In the genomic region with DNA sequence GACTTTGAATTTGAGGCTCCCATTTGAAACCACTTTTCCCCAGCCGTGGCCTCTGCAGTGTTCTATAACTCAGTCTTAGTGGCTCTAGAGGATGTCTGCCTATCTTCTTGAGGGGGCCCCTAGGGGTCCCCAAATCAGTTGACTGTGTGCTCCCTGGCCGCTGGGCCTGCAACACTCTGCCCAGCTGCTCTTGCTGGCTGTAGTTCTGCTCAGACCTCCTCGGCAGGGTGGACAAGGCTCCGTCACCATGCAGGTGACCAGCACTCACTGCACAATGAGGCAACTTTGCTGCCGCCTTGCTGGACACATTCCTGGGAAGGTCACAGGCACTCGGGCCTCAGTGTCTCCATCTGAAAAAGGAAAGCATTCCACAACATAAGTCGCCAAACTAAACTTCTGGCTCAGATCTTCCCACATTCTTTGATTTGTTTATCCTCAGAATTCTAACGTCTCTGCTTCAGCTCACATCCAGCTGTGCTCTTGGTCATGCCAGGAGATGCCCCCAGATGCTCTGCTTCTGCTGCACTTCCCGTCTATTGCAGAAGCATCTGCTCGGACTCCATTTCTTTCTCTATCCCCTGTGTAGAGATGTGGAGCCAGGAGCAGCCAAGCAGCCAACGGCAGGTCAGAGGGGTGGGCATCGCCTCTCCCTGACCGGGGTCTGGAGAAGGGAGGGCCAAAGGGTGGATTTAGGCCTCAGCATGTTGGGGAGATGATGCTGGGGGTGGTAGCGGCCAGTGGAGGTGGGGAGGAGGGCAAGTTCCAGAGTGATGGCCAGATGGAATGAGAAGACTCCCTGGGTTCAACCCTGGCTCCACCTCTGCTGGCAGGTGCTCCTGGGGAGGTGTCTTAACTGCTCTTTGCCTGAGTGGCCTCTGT, we compare ENCODE assay signal across 17 cellular contexts.
"Had no signal": no experiment of that assay in that cellular context is flagged by ENCODE, and none has a peak within 500 bp of the region (broad histone marks: within the 10 kb centered on the region; RNA-seq: fewer than 3 reads in every experiment).

No MANE protein-coding gene starts in this region.

- H3K27ac ChIP-seq: left lung, parathyroid adenoma had no signal

- FAIRE-seq: colon, islet of Langerhans had no signal

- H3K27me3 Mint-ChIP-seq: T-cell had no signal

- H3K9me3 ChIP-seq: gastrocnemius medialis, left lung, mucosa of descending colon, SK-N-SH had no signal

- H3K36me3 ChIP-seq: gastrocnemius medialis had no signal

- ATAC-seq: activated CD4-positive, CD25-positive, alpha-beta regulatory T cell treated with anti-CD3 and anti-CD28 coated beads, Interleukin-2, amount 50 U/mL, for 24 hours; gastrocnemius medialis; left lung; mucosa of descending colon; naive thymus-derived CD4-positive, alpha-beta T cell; T-cell had no signal

- H3K4me1 ChIP-seq: gastrocnemius medialis, left lung, parathyroid adenoma had no signal

- H3K27ac Mint-ChIP-seq: activated naive CD4-positive, alpha-beta T cell treated with anti-CD3 and anti-CD28 coated beads for 36 hours; T-cell had no signal

- H3K4me3 ChIP-seq: gastrocnemius medialis, left lung, mucosa of descending colon had no signal

- H3K4me3 Mint-ChIP-seq: activated naive CD4-positive, alpha-beta T cell treated with anti-CD3 and anti-CD28 coated beads for 36 hours; naive thymus-derived CD4-positive, alpha-beta T cell; T-cell had no signal

- H3K27me3 ChIP-seq: gastrocnemius medialis, left lung had no signal

- H3K9me3 Mint-ChIP-seq: activated naive CD4-positive, alpha-beta T cell treated with anti-CD3 and anti-CD28 coated beads for 36 hours; naive thymus-derived CD4-positive, alpha-beta T cell; T-cell had no signal

- DNase-seq: activated CD4-positive, alpha-beta T cell treated with anti-CD3 and anti-CD28 coated beads, Interleukin-2, amount 50 U/mL, for 4 hours; activated naive CD4-positive, alpha-beta T cell treated with anti-CD3 and anti-CD28 coated beads for 36 hours; effector CD8-positive, alpha-beta T cell; gastrocnemius medialis; mucosa of descending colon; naive thymus-derived CD4-positive, alpha-beta T cell; SHP77; SK-N-SH; stimulated activated naive CD4-positive, alpha-beta T cell; T-cell; T1000; trophoblast cell had no signal
